Comparison of ENCODE assay signal across 27 cellular contexts in the genomic region with DNA sequence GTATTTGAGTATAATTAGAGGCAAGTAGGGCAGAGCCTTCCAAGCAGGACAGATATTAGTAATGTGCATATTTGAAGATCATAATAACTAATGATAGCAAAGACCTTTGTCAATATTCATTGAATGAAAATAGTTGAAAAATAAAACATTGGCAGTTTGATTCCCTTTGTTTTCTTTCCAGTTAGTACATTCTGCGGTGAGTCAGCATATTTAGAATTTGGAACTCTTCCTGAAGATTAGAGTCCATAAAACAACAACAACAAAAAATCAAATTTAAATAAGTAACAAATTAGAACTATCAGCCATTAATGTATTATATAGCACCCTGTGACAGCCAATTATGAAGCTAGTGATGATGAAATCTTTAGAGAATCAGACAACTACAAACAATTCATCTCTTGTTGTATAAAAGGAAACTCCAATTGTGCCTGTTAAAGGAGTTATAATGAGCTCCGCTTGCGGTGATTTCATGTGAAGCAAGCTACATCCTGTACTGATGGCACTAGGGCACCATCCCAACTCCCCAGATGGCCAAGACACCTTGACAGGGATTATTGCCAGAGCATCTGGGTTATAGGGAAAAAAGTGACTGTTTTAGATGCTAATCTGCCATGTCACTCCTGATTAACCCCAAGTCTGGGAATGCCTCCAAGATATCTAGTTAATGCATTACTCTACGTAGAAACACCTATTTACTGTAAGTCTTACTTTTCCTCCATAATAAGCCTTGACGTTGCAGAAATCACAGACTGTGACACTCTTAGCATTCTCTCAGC. TPM values are rescaled to one million over a fixed set of nuclear protein-coding genes. Genes with fewer than 3 reads are reported as not detected.
A peak's percentile ranks its signal among the peaks of the same experiment; 100 is the strongest.
DNase-seq lines count a peak whose midpoint lies in the region; ATAC-seq, FAIRE-seq and TF ChIP-seq lines count a peak whose summit lies in the region.
"Had no signal": no experiment of that assay in that cellular context is flagged by ENCODE, and none has a peak within 500 bp of the region (broad histone marks: within the 10 kb centered on the region; RNA-seq: fewer than 3 reads in every experiment).

No MANE protein-coding gene starts in this region.

- H3K9ac ChIP-seq in HepG2 (ENCODE audit: insufficient read depth, low read depth, low read length) (no peak overlapping the region), adipocyte (ENCODE audit: low read length) (no peak overlapping the region)

- H3K27ac ChIP-seq in HepG2 (ENCODE audit: extremely low read length, insufficient read depth, low read length) = no peak overlapping the region
- no peak overlapping the region for H3K27ac ChIP-seq in right lobe of liver
- H3K27ac ChIP-seq: upper lobe of left lung had no signal

- H3K9me3 ChIP-seq in HepG2 (ENCODE audit: low read length) (no peaks in the 10 kb centered on the region), right lobe of liver (no peaks in the 10 kb centered on the region), adipocyte (ENCODE audit: control insufficient read depth, low read length) (no peaks in the 10 kb centered on the region)
- H3K9me3 ChIP-seq: BE2C, HAP-1, upper lobe of left lung had no signal

- H3K4me1 ChIP-seq in HepG2 (ENCODE audit: insufficient read depth, low read length) (no peaks in the 10 kb centered on the region), right lobe of liver (no peaks in the 10 kb centered on the region), adipocyte (ENCODE audit: control insufficient read depth, insufficient read depth, low read length) (peaks cover 35% of the 10 kb centered on the region)
- H3K4me1 ChIP-seq: BE2C, HAP-1, upper lobe of left lung had no signal

- no peaks in the 10 kb centered on the region for H4K20me1 ChIP-seq in HepG2 (ENCODE audit: insufficient read depth, low read length)

- no peak for TF ChIP-seq POLR2A in HepG2 (IDR thresholded peaks at IDR 0.05; ENCODE audit: insufficient read depth in 1 of 2, low read depth in 2 of 2, low read length in 2 of 2)
- no peak for TF ChIP-seq POLR2A in right lobe of liver (IDR thresholded peaks at IDR 0.05)
- no peak for TF ChIP-seq POLR2A in GM18505 (IDR thresholded peaks at IDR 0.05; ENCODE audit: borderline replicate concordance, extremely low read depth, insufficient read depth, insufficient read length)

- intact Hi-C loops in HepG2 (cut with micrococcal nuclease; ENCODE audit: unreplicated experiment) = no loop called here
- intact Hi-C loops in right lobe of liver (cut with DNase I) = no loop called here

- POLR2A ChIA-PET in HepG2 (lab: Yijun Ruan, JAX) = no interaction called here

- TF ChIP-seq CTCF in HepG2 (CRISPR knock-in tag; IDR thresholded peaks at IDR 0.05) (no peak), right lobe of liver (IDR thresholded peaks at IDR 0.05) (no peak)

- H3K4me3 ChIP-seq in HepG2 (replicated peaks in 1 of 3; ENCODE audit: insufficient read depth in 1 of 3, low read depth in 2 of 3, low read length in 3 of 3) (no peak overlapping the region), right lobe of liver (no peak overlapping the region), adipocyte (ENCODE audit: low read length) (peak overlapping the region; percentile 27)
- H3K4me3 ChIP-seq: HAP-1, smooth muscle cell, upper lobe of left lung had no signal

- no peak overlapping the region for H3K4me2 ChIP-seq in HepG2 (ENCODE audit: low read depth, low read length)
- H3K4me2 ChIP-seq: smooth muscle cell had no signal

- H3K79me2 ChIP-seq in HepG2 (ENCODE audit: insufficient read depth, low read length) = no peaks in the 10 kb centered on the region

- H3K36me3 ChIP-seq in HepG2 (replicated peaks in 1 of 2; ENCODE audit: control insufficient read depth in 1 of 2, insufficient read depth in 2 of 2, low read length in 2 of 2) (no peaks in the 10 kb centered on the region), right lobe of liver (no peaks in the 10 kb centered on the region), adipocyte (ENCODE audit: control insufficient read depth, insufficient read depth, low read length, severe bottlenecking) (no peaks in the 10 kb centered on the region)
- H3K36me3 ChIP-seq: BE2C, HAP-1, upper lobe of left lung had no signal

- DNase-seq in HepG2 (ENCODE audit: low spot score) (no peak), right lobe of liver (no peak), adipocyte (ENCODE audit: low read depth) (peak; percentile 15), glomerular visceral epithelial cell (ENCODE audit: extremely low spot score) (peak; percentile 31), GM19239 (ENCODE audit: insufficient read length, low spot score) (no peak), amygdala (lab: John Stamatoyannopoulos, UW) (no peak), islet precursor cell (no peak)
- DNase-seq: activated CD4-positive, alpha-beta memory T cell treated with anti-CD3 and anti-CD28 coated beads for 36 hours; BE2C; COR-L47; endodermal cell; KBM-7; naive thymus-derived CD4-positive, alpha-beta T cell; NCI-H1092 treated with DMSO at 0.1 percent for 48 hours; NCI-H2107; NCI-H526; OCI-M1; stimulated activated CD4-positive, alpha-beta T cell treated with anti-CD3 and anti-CD28 coated beads, Interleukin-4, amount 100 ng/mL, for 4 hours; T-helper 2 cell; upper lobe of left lung had no signal

- TF ChIP-seq EP300 in HepG2 (IDR thresholded peaks at IDR 0.05; ENCODE audit: low read depth in 2 of 2, low read length in 2 of 2) = no peak
- no peak for TF ChIP-seq EP300 in HepG2 (CRISPR knock-in tag; IDR thresholded peaks at IDR 0.05; ENCODE audit: borderline replicate concordance)

- no TSS peak for BruUV-seq in HepG2 (replicated peaks; lab: Mats Ljungman, UMichigan)

- ATAC-seq in HepG2 = no peak
- ATAC-seq in right lobe of liver = no peak
- ATAC-seq in GM18505 (IDR thresholded peaks at IDR 0.05; ENCODE audit: unreplicated experiment) = no peak
- ATAC-seq: naive thymus-derived CD4-positive, alpha-beta T cell had no signal

- H2AFZ ChIP-seq in HepG2 (ENCODE audit: low read length) = no peak overlapping the region

- CTCF ChIA-PET in HepG2 (lab: Yijun Ruan, JAX; ENCODE audit: low intra/inter-chr PET ratio, low total read pairs) = no interaction called here

- no peak for TF ChIP-seq RAD21 in HepG2 (CRISPR knock-in tag; IDR thresholded peaks at IDR 0.05)

- in situ Hi-C loops in HepG2 (cut with HindIII; ENCODE audit: extremely low pct_ligation_motif_present, low pct_unique_long_range_greater_than_20kb) = no loop called here

- FAIRE-seq in HepG2 (lab: Jason Lieb, UNC) = no peak
- no peak for FAIRE-seq in GM19239 (lab: Jason Lieb, UNC)
- FAIRE-seq: colon had no signal

- WGBS in HepG2 (ENCODE audit: low lambda C conversion rate) = 6% methylated on average over 5 of the region's 5 CpGs
- WGBS in right lobe of liver (ENCODE audit: insufficient coverage, low coverage, low lambda C conversion rate, missing lambda C conversion rate) = 55% methylated on average over 5 of the region's 5 CpGs

- H3K27me3 ChIP-seq in HepG2 (ENCODE audit: control insufficient read depth in 1 of 2, insufficient read depth in 2 of 2, low read length in 2 of 2) (no peaks in the 10 kb centered on the region), right lobe of liver (no peaks in the 10 kb centered on the region), adipocyte (replicated peaks; ENCODE audit: control insufficient read depth, insufficient read depth, low read length) (no peaks in the 10 kb centered on the region)
- H3K27me3 ChIP-seq: BE2C, upper lobe of left lung had no signal

RNA-seq across cellular contexts. Expression of gene IFNA8, which starts 6.8 kb away (rescaled TPM):
- total RNA-seq in HepG2 (2016; rRNA removed; fragmentation: Illumina TruSeq; extraction: Trizol) (not detected in 2 replicates), right lobe of liver (not detected)
- total RNA-seq in HepG2 (2016; cell fraction: cytosol; rRNA removed; fragmentation: Illumina TruSeq; extraction: Trizol; ENCODE audit: low read depth) = not detected in 2 replicates
- total RNA-seq in HepG2 (2016; cell fraction: insoluble cytoplasmic fraction; rRNA removed; fragmentation: Illumina TruSeq; extraction: Trizol) = not detected in 2 replicates
- total RNA-seq in HepG2 (2016; cell fraction: membrane; rRNA removed; fragmentation: Illumina TruSeq; extraction: Trizol) = not detected in 2 replicates
- not detected in 2 replicates for total RNA-seq in HepG2 (2016; cell fraction: nucleus; rRNA removed; fragmentation: Illumina TruSeq; extraction: Trizol)
- polyA plus RNA-seq in HepG2 (2011; rRNA removed) = not detected in 2 replicates
- not detected in 2 replicates for polyA plus RNA-seq in HepG2 (2011; cell fraction: cytosol; rRNA removed)
- not detected in 2 replicates for polyA plus RNA-seq in HepG2 (2011; cell fraction: nucleus; rRNA removed)
- not detected in 2 replicates for polyA plus RNA-seq in HepG2 (2012)
- not detected in 2 replicates for polyA plus RNA-seq in HepG2 (2016; cell fraction: cytosol; fragmentation: Illumina TruSeq; extraction: Trizol; ENCODE audit: low read depth)
- not detected in 2 replicates for polyA plus RNA-seq in HepG2 (2016; cell fraction: insoluble cytoplasmic fraction; fragmentation: Illumina TruSeq; extraction: Trizol; ENCODE audit: low read depth)
- polyA plus RNA-seq in HepG2 (2016; cell fraction: membrane; fragmentation: Illumina TruSeq; extraction: Trizol; ENCODE audit: low read depth) = not detected in 2 replicates
- not detected in 2 replicates for polyA plus RNA-seq in HepG2 (2016; cell fraction: nucleus; fragmentation: Illumina TruSeq; extraction: Trizol; ENCODE audit: insufficient read depth, low read depth)
- polyA minus RNA-seq in HepG2 (2011; rRNA and poly(A)+ RNA removed; ENCODE audit: low replicate concordance) = not detected in 2 replicates
- not detected in 2 replicates for polyA minus RNA-seq in HepG2 (2011; cell fraction: cytosol; rRNA and poly(A)+ RNA removed)
- polyA minus RNA-seq in HepG2 (2011; cell fraction: nucleus; rRNA and poly(A)+ RNA removed) = not detected in 2 replicates
- total RNA-seq: A172; activated CD4-positive, alpha-beta memory T cell treated with anti-CD3 and anti-CD28 coated beads for 36 hours; endodermal cell; naive thymus-derived CD4-positive, alpha-beta T cell; osteocyte; SK-MEL-5; smooth muscle cell; upper lobe of left lung had no signal
- polyA plus RNA-seq: naive thymus-derived CD4-positive, alpha-beta T cell; smooth muscle cell had no signal

RNA-seq across cellular contexts. Expression of gene IFNA1, which starts 24.6 kb away (rescaled TPM):
- total RNA-seq in HepG2 (2016; rRNA removed; fragmentation: Illumina TruSeq; extraction: Trizol) (not detected in 2 replicates), right lobe of liver (not detected)
- total RNA-seq in HepG2 (2016; cell fraction: cytosol; rRNA removed; fragmentation: Illumina TruSeq; extraction: Trizol; ENCODE audit: low read depth) = not detected in 2 replicates
- not detected in 2 replicates for total RNA-seq in HepG2 (2016; cell fraction: insoluble cytoplasmic fraction; rRNA removed; fragmentation: Illumina TruSeq; extraction: Trizol)
- not detected in 2 replicates for total RNA-seq in HepG2 (2016; cell fraction: membrane; rRNA removed; fragmentation: Illumina TruSeq; extraction: Trizol)
- not detected in 2 replicates for total RNA-seq in HepG2 (2016; cell fraction: nucleus; rRNA removed; fragmentation: Illumina TruSeq; extraction: Trizol)
- not detected in 2 replicates for polyA plus RNA-seq in HepG2 (2011; rRNA removed)
- not detected in 2 replicates for polyA plus RNA-seq in HepG2 (2011; cell fraction: cytosol; rRNA removed)
- not detected in 2 replicates for polyA plus RNA-seq in HepG2 (2011; cell fraction: nucleus; rRNA removed)
- not detected in 2 replicates for polyA plus RNA-seq in HepG2 (2012)
- polyA plus RNA-seq in HepG2 (2016; cell fraction: cytosol; fragmentation: Illumina TruSeq; extraction: Trizol; ENCODE audit: low read depth) = not detected in 2 replicates
- not detected in 2 replicates for polyA plus RNA-seq in HepG2 (2016; cell fraction: insoluble cytoplasmic fraction; fragmentation: Illumina TruSeq; extraction: Trizol; ENCODE audit: low read depth)
- not detected in 2 replicates for polyA plus RNA-seq in HepG2 (2016; cell fraction: membrane; fragmentation: Illumina TruSeq; extraction: Trizol; ENCODE audit: low read depth)
- polyA plus RNA-seq in HepG2 (2016; cell fraction: nucleus; fragmentation: Illumina TruSeq; extraction: Trizol; ENCODE audit: insufficient read depth, low read depth) = not detected in 2 replicates
- polyA minus RNA-seq in HepG2 (2011; rRNA and poly(A)+ RNA removed; ENCODE audit: low replicate concordance) = not detected in 2 replicates
- polyA minus RNA-seq in HepG2 (2011; cell fraction: cytosol; rRNA and poly(A)+ RNA removed) = not detected in 2 replicates
- not detected in 2 replicates for polyA minus RNA-seq in HepG2 (2011; cell fraction: nucleus; rRNA and poly(A)+ RNA removed)
- total RNA-seq: A172; activated CD4-positive, alpha-beta memory T cell treated with anti-CD3 and anti-CD28 coated beads for 36 hours; endodermal cell; naive thymus-derived CD4-positive, alpha-beta T cell; osteocyte; SK-MEL-5; smooth muscle cell had no signal
- polyA plus RNA-seq: naive thymus-derived CD4-positive, alpha-beta T cell; smooth muscle cell had no signal

RNA-seq across cellular contexts. Expression of gene IFNA2, which starts 30.5 kb away (rescaled TPM):
- not detected in 2 replicates for total RNA-seq in HepG2 (2016; rRNA removed; fragmentation: Illumina TruSeq; extraction: Trizol)
- total RNA-seq in HepG2 (2016; cell fraction: cytosol; rRNA removed; fragmentation: Illumina TruSeq; extraction: Trizol; ENCODE audit: low read depth) = not detected in 2 replicates
- not detected in 2 replicates for total RNA-seq in HepG2 (2016; cell fraction: insoluble cytoplasmic fraction; rRNA removed; fragmentation: Illumina TruSeq; extraction: Trizol)
- not detected in 2 replicates for total RNA-seq in HepG2 (2016; cell fraction: membrane; rRNA removed; fragmentation: Illumina TruSeq; extraction: Trizol)
- not detected in 2 replicates for total RNA-seq in HepG2 (2016; cell fraction: nucleus; rRNA removed; fragmentation: Illumina TruSeq; extraction: Trizol)
- not detected in 2 replicates for polyA plus RNA-seq in HepG2 (2011; rRNA removed)
- not detected in 2 replicates for polyA plus RNA-seq in HepG2 (2011; cell fraction: cytosol; rRNA removed)
- polyA plus RNA-seq in HepG2 (2011; cell fraction: nucleus; rRNA removed) = not detected in 2 replicates
- polyA plus RNA-seq in HepG2 (2012) = not detected in 2 replicates
- polyA plus RNA-seq in HepG2 (2016; cell fraction: cytosol; fragmentation: Illumina TruSeq; extraction: Trizol; ENCODE audit: low read depth) = not detected in 2 replicates
- not detected in 2 replicates for polyA plus RNA-seq in HepG2 (2016; cell fraction: insoluble cytoplasmic fraction; fragmentation: Illumina TruSeq; extraction: Trizol; ENCODE audit: low read depth)
- polyA plus RNA-seq in HepG2 (2016; cell fraction: membrane; fragmentation: Illumina TruSeq; extraction: Trizol; ENCODE audit: low read depth) = not detected in 2 replicates
- not detected in 2 replicates for polyA plus RNA-seq in HepG2 (2016; cell fraction: nucleus; fragmentation: Illumina TruSeq; extraction: Trizol; ENCODE audit: insufficient read depth, low read depth)
- polyA minus RNA-seq in HepG2 (2011; rRNA and poly(A)+ RNA removed; ENCODE audit: low replicate concordance) = not detected in 2 replicates
- polyA minus RNA-seq in HepG2 (2011; cell fraction: cytosol; rRNA and poly(A)+ RNA removed) = not detected in 2 replicates
- not detected in 2 replicates for polyA minus RNA-seq in HepG2 (2011; cell fraction: nucleus; rRNA and poly(A)+ RNA removed)
- total RNA-seq in right lobe of liver = not detected
- total RNA-seq: A172; activated CD4-positive, alpha-beta memory T cell treated with anti-CD3 and anti-CD28 coated beads for 36 hours; endodermal cell; naive thymus-derived CD4-positive, alpha-beta T cell; osteocyte; SK-MEL-5; smooth muscle cell; upper lobe of left lung had no signal
- polyA plus RNA-seq: naive thymus-derived CD4-positive, alpha-beta T cell; smooth muscle cell had no signal

RNA-seq across cellular contexts. Expression of gene IFNA13, which starts 47.8 kb away (rescaled TPM):
- total RNA-seq in HepG2 (2016; rRNA removed; fragmentation: Illumina TruSeq; extraction: Trizol) = not detected in 2 replicates
- total RNA-seq in HepG2 (2016; cell fraction: cytosol; rRNA removed; fragmentation: Illumina TruSeq; extraction: Trizol; ENCODE audit: low read depth) = not detected in 2 replicates
- total RNA-seq in HepG2 (2016; cell fraction: insoluble cytoplasmic fraction; rRNA removed; fragmentation: Illumina TruSeq; extraction: Trizol) = not detected in 2 replicates
- total RNA-seq in HepG2 (2016; cell fraction: membrane; rRNA removed; fragmentation: Illumina TruSeq; extraction: Trizol) = not detected in 2 replicates
- not detected in 2 replicates for total RNA-seq in HepG2 (2016; cell fraction: nucleus; rRNA removed; fragmentation: Illumina TruSeq; extraction: Trizol)
- polyA plus RNA-seq in HepG2 (2011; rRNA removed) = not detected in 2 replicates
- polyA plus RNA-seq in HepG2 (2011; cell fraction: cytosol; rRNA removed) = not detected in 2 replicates
- not detected in 2 replicates for polyA plus RNA-seq in HepG2 (2011; cell fraction: nucleus; rRNA removed)
- polyA plus RNA-seq in HepG2 (2012) = not detected in 2 replicates
- not detected in 2 replicates for polyA plus RNA-seq in HepG2 (2016; cell fraction: cytosol; fragmentation: Illumina TruSeq; extraction: Trizol; ENCODE audit: low read depth)
- not detected in 2 replicates for polyA plus RNA-seq in HepG2 (2016; cell fraction: insoluble cytoplasmic fraction; fragmentation: Illumina TruSeq; extraction: Trizol; ENCODE audit: low read depth)
- not detected in 2 replicates for polyA plus RNA-seq in HepG2 (2016; cell fraction: membrane; fragmentation: Illumina TruSeq; extraction: Trizol; ENCODE audit: low read depth)
- polyA plus RNA-seq in HepG2 (2016; cell fraction: nucleus; fragmentation: Illumina TruSeq; extraction: Trizol; ENCODE audit: insufficient read depth, low read depth) = not detected in 2 replicates
- not detected in 2 replicates for polyA minus RNA-seq in HepG2 (2011; rRNA and poly(A)+ RNA removed; ENCODE audit: low replicate concordance)
- polyA minus RNA-seq in HepG2 (2011; cell fraction: cytosol; rRNA and poly(A)+ RNA removed) = not detected in 2 replicates
- not detected in 2 replicates for polyA minus RNA-seq in HepG2 (2011; cell fraction: nucleus; rRNA and poly(A)+ RNA removed)
- not detected for total RNA-seq in right lobe of liver
- total RNA-seq: A172; activated CD4-positive, alpha-beta memory T cell treated with anti-CD3 and anti-CD28 coated beads for 36 hours; endodermal cell; naive thymus-derived CD4-positive, alpha-beta T cell; osteocyte; SK-MEL-5; smooth muscle cell; upper lobe of left lung had no signal
- polyA plus RNA-seq: naive thymus-derived CD4-positive, alpha-beta T cell; smooth muscle cell had no signal

Comparison
In these comparisons a context has a peak if more than half of its experiments do, and no peak if none do; other contexts are left out.
1. DNase-seq: peak in adipocyte (single experiment) and glomerular visceral epithelial cell (single experiment); none in HepG2 (single experiment), right lobe of liver (0 of 3), GM19239 (single experiment), amygdala (0 of 56) and islet precursor cell (single experiment).